In genomic region chr16:77416939-77417480, GRCh38 we compare ENCODE assay signal across 11 cellular contexts. TPM values are rescaled to one million over a fixed set of nuclear protein-coding genes. Genes with fewer than 3 reads are reported as not detected.
"Had no signal": no experiment of that assay in that cellular context is flagged by ENCODE, and none has a peak within 500 bp of the region (broad histone marks: within the 10 kb centered on the region; RNA-seq: fewer than 3 reads in every experiment).

No MANE protein-coding gene starts in this region.

- H3K4me1 ChIP-seq: HAP-1 had no signal

- H3K27ac Mint-ChIP-seq: GM23338, H9, HFFc6 had no signal

- H3K4me3 Mint-ChIP-seq: GM23338, H9, HFFc6 had no signal

- FAIRE-seq: H1, H54 had no signal

- H3K9me3 Mint-ChIP-seq: GM23338, H9 had no signal

- H3K4me3 ChIP-seq: GM23248, GM23338, HAP-1 had no signal

- DNase-seq: GM23248, GOT3, H7, H9, HCEC 1CT, HFFc6 had no signal

- H3K4me2 ChIP-seq: GM23338 had no signal

- H3K9ac ChIP-seq: GM23248 had no signal

- H3K27ac ChIP-seq: GM23248 had no signal

- ATAC-seq: GM23338, HCT116 had no signal

- H2AFZ ChIP-seq: GM23248, GM23338 had no signal

- H3K9me3 ChIP-seq: HAP-1 had no signal

- H3K36me3 ChIP-seq: HAP-1 had no signal

RNA-seq across cellular contexts. Expression of gene ADAMTS18, which starts 17.8 kb away (rescaled TPM):
- total RNA-seq: GM23248, HFFc6 had no signal
- polyA plus RNA-seq: GM23248 had no signal
